ENCODE assay signal across 17 cellular contexts in the genomic region with DNA sequence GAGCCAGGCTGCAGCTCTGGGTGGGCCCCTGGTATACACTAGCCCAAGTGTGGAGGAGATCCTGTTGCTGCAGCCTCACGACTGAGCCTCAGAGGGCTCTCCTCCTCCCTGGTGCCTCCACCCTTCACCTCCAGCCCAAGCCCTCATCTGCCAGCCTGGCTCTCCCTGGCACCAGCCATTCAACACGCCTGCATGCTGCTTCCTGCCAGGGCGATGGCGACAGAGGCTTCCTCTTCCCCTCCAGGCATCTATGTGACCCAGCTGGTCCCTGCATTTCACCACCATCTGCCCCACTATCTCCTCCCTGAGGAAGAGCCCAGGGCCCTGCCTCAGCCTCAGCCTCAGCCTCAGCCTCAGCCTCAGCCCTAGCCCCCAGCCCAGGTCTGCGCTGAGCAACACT. TPM values are rescaled to one million over a fixed set of nuclear protein-coding genes. Genes with fewer than 3 reads are reported as not detected.
DNase-seq lines count a peak whose midpoint lies in the region; ATAC-seq and TF ChIP-seq lines count a peak whose summit lies in the region.
"Had no signal": no experiment of that assay in that cellular context is flagged by ENCODE, and none has a peak within 500 bp of the region (broad histone marks: within the 10 kb centered on the region; RNA-seq: fewer than 3 reads in every experiment).

No MANE protein-coding gene starts in this region.

- peak; percentile 25 for DNase-seq in NCI-H1694 (lab: John Stamatoyannopoulos, UW)
- DNase-seq in breast epithelium (ENCODE audit: low spot score in 2 of 2), result peak; percentile 17 to 25
- no peak for DNase-seq in neuronal stem cell (ENCODE audit: low spot score)
- DNase-seq in SIG-M5 (lab: John Stamatoyannopoulos, UW), result no peak
- DNase-seq in tibial nerve (ENCODE audit: low spot score in 2 of 2), result no peak
- DNase-seq: activated CD4-positive, alpha-beta memory T cell treated with anti-CD3 and anti-CD28 coated beads for 36 hours; amniotic stem cell; left cardiac atrium; midbrain; NCI-H1092; NCI-H82; PC-9 had no signal

- no peak overlapping the region for H2AFZ ChIP-seq in neuronal stem cell (ENCODE audit: low read length)
- H2AFZ ChIP-seq: neural progenitor cell, PC-9 had no signal

- H2BK120ac ChIP-seq in neuronal stem cell (ENCODE audit: low read depth, low read length), result no peak overlapping the region

- no peak for TF ChIP-seq EP300 in tibial nerve (IDR thresholded peaks at IDR 0.05)

- no CpG with 5 or more reads among the region's 5 CpGs for WGBS in neuronal stem cell (ENCODE audit: extremely low coverage in 2 of 2, insufficient read length in 2 of 2, insufficient replicate concordance in 1 of 2), 2 donors
- WGBS in tibial nerve, 2 donors, result 88 to 99% methylated on average over 5 of the region's 5 CpGs

- no peak overlapping the region for H4K8ac ChIP-seq in neuronal stem cell (ENCODE audit: low read depth, low read length)

- TF ChIP-seq POLR2A in breast epithelium (IDR thresholded peaks at IDR 0.05), result no peak
- no peak for TF ChIP-seq POLR2A in GM18505 (IDR thresholded peaks at IDR 0.05; ENCODE audit: borderline replicate concordance, extremely low read depth, insufficient read depth, insufficient read length)
- no peak for TF ChIP-seq POLR2A in tibial nerve (IDR thresholded peaks at IDR 0.05)

- no peak overlapping the region for H3K23ac ChIP-seq in neuronal stem cell (ENCODE audit: low read depth, low read length, poor library complexity)

- no peaks in the 10 kb centered on the region for H3K79me1 ChIP-seq in neuronal stem cell (ENCODE audit: low read depth, low read length)

- H3K4me3 ChIP-seq in BLaER1 treated with 17β-estradiol and CSF1 and Interleukin-3, amounts not matched to agents 10 nM and 100 nM, result no peak overlapping the region; a peak in 1 of 20 replicates
- H3K4me3 ChIP-seq in breast epithelium (no peak overlapping the region), neuronal stem cell (ENCODE audit: low read length in 2 of 2) (no peak overlapping the region), tibial nerve (no peak overlapping the region)
- H3K4me3 ChIP-seq: neural progenitor cell, PC-9, uterus had no signal

- H3K9me3 ChIP-seq in BLaER1 treated with 17β-estradiol and CSF1 and Interleukin-3, amounts not matched to agents 10 nM and 100 nM (replicated peaks in 1 of 11), result no peaks in the 10 kb centered on the region
- H3K9me3 ChIP-seq in breast epithelium, result no peaks in the 10 kb centered on the region
- H3K9me3 ChIP-seq in neuronal stem cell (replicated peaks in 1 of 2; ENCODE audit: control insufficient read depth in 2 of 2, insufficient read depth in 1 of 2, low read depth in 1 of 2, low read length in 2 of 2), result no peaks in the 10 kb centered on the region
- no peaks in the 10 kb centered on the region for H3K9me3 ChIP-seq in tibial nerve
- H3K9me3 ChIP-seq: uterus had no signal

- TF ChIP-seq CTCF in breast epithelium (IDR thresholded peaks at IDR 0.05) (no peak), tibial nerve (IDR thresholded peaks at IDR 0.05) (no peak)

- no peaks in the 10 kb centered on the region for H3K36me3 ChIP-seq in BLaER1 treated with 17β-estradiol and CSF1 and Interleukin-3, amounts not matched to agents 10 nM and 100 nM
- H3K36me3 ChIP-seq in breast epithelium (no peaks in the 10 kb centered on the region), neuronal stem cell (replicated peaks in 1 of 2; ENCODE audit: control insufficient read depth in 2 of 2, insufficient read depth in 2 of 2, low read length in 2 of 2) (no peaks in the 10 kb centered on the region), tibial nerve (peaks cover 0 to 6% (median 0%) of the 10 kb centered on the region in 3 donors)
- H3K36me3 ChIP-seq: neural progenitor cell, uterus had no signal

- no peak overlapping the region for H4K91ac ChIP-seq in neuronal stem cell (ENCODE audit: low read depth, low read length, poor library complexity)

- H3K18ac ChIP-seq in neuronal stem cell (ENCODE audit: low read length), result peak overlapping the region; percentile 65

- H3K9ac ChIP-seq in BLaER1 treated with 17β-estradiol and CSF1 and Interleukin-3, amounts not matched to agents 10 nM and 100 nM, result peak overlapping the region in 7 of 11 experiments; percentile 9 to 71 (median 58); a peak in 9 of 22 replicates
- no peak overlapping the region for H3K9ac ChIP-seq in neuronal stem cell (ENCODE audit: low read depth, low read length, poor library complexity)
- H3K9ac ChIP-seq: neural progenitor cell had no signal

- H2AK5ac ChIP-seq in neuronal stem cell (ENCODE audit: low read depth, low read length), result peak overlapping the region; percentile 17

- H4K20me1 ChIP-seq in BLaER1 treated with 17β-estradiol and CSF1 and Interleukin-3, amounts not matched to agents 10 nM and 100 nM, result no peaks in the 10 kb centered on the region

- ATAC-seq in GM18505 (IDR thresholded peaks at IDR 0.05; ENCODE audit: unreplicated experiment) (no peak), HG02884 (IDR thresholded peaks at IDR 0.05; ENCODE audit: unreplicated experiment) (no peak)
- ATAC-seq: left cardiac atrium had no signal

- peaks cover 0 to 16% (median 0%) of the 10 kb centered on the region in 11 experiments; a peak in 3 of 22 replicates for H3K27me3 ChIP-seq in BLaER1 treated with 17β-estradiol and CSF1 and Interleukin-3, amounts not matched to agents 10 nM and 100 nM
- H3K27me3 ChIP-seq in breast epithelium, result no peaks in the 10 kb centered on the region
- H3K27me3 ChIP-seq in neuronal stem cell (ENCODE audit: control insufficient read depth in 3 of 3, insufficient read depth in 3 of 3, low read depth in 1 of 3, low read length in 3 of 3), result no peaks in the 10 kb centered on the region
- no peaks in the 10 kb centered on the region for H3K27me3 ChIP-seq in tibial nerve
- H3K27me3 ChIP-seq: neural progenitor cell, uterus had no signal

- H2BK5ac ChIP-seq in neuronal stem cell (ENCODE audit: low read length), result peak overlapping the region; percentile 48

- H2BK12ac ChIP-seq in neuronal stem cell (ENCODE audit: low read length), result peak overlapping the region; percentile 46

- intact Hi-C loops in breast epithelium (cut with DNase I; ENCODE audit: low total_unique reads), result no loop called here

- H3K4ac ChIP-seq in neuronal stem cell (ENCODE audit: low read length), result peak overlapping the region; percentile 18

- H2BK15ac ChIP-seq in neuronal stem cell (ENCODE audit: low read length), result peak overlapping the region; percentile 30

- peak overlapping the region in 8 of 11 experiments; percentile 63 to 98 (median 78); a peak in 17 of 22 replicates for H3K27ac ChIP-seq in BLaER1 treated with 17β-estradiol and CSF1 and Interleukin-3, amounts not matched to agents 10 nM and 100 nM
- no peak overlapping the region for H3K27ac ChIP-seq in breast epithelium
- H3K27ac ChIP-seq in neuronal stem cell (replicated peaks; ENCODE audit: low read length), result no peak overlapping the region
- H3K27ac ChIP-seq in tibial nerve, result no peak overlapping the region
- H3K27ac ChIP-seq: neural progenitor cell, PC-9, uterus had no signal

- peak overlapping the region; percentile 28 to 83 (median 68) for H3K4me2 ChIP-seq in BLaER1 treated with 17β-estradiol and CSF1 and Interleukin-3, amounts not matched to agents 10 nM and 100 nM
- H3K4me2 ChIP-seq in neuronal stem cell (ENCODE audit: insufficient read depth, low read length, poor library complexity, severe bottlenecking), result no peak overlapping the region
- H3K4me2 ChIP-seq: neural progenitor cell, PC-9 had no signal

- H3K4me1 ChIP-seq in BLaER1 treated with 17β-estradiol and CSF1 and Interleukin-3, amounts not matched to agents 10 nM and 100 nM, result peaks cover 24 to 92% (median 66%) of the 10 kb centered on the region in 10 experiments
- peaks cover 0 to 7% of the 10 kb centered on the region in 2 donors for H3K4me1 ChIP-seq in breast epithelium
- peaks cover 0 to 1% of the 10 kb centered on the region in 2 donors for H3K4me1 ChIP-seq in neuronal stem cell (ENCODE audit: control insufficient read depth in 2 of 2, insufficient read depth in 1 of 2, low read depth in 1 of 2, low read length in 2 of 2)
- peaks cover 0 to 18% (median 3%) of the 10 kb centered on the region in 4 donors for H3K4me1 ChIP-seq in tibial nerve
- H3K4me1 ChIP-seq: neural progenitor cell, uterus had no signal

- peak overlapping the region; percentile 95 for H3K14ac ChIP-seq in neuronal stem cell (ENCODE audit: low read length)

RNA-seq across cellular contexts. Expression of a gene that starts 54.8 kb away (rescaled TPM):
- total RNA-seq in breast epithelium (10 to 100 TPM; 30.9 to 61.8 (median 51.8) TPM), tibial nerve (10 to 100 TPM; 34.5 to 64.1 (median 47.1) TPM)
- 13.6 TPM for polyA plus RNA-seq in neuronal stem cell (2013, experiment 1 of 2)
- 14.2 TPM for polyA plus RNA-seq in neuronal stem cell (2013, experiment 2 of 2)
- total RNA-seq: activated CD4-positive, alpha-beta memory T cell treated with anti-CD3 and anti-CD28 coated beads for 36 hours had no signal

Comparison
In these comparisons a context has a peak if more than half of its experiments do, and no peak if none do; other contexts are left out.
1. H3K27ac ChIP-seq: peak in BLaER1 treated with 17β-estradiol and CSF1 and Interleukin-3, amounts not matched to agents 10 nM and 100 nM (8 of 11); none in breast epithelium (0 of 2), neuronal stem cell (single experiment) and tibial nerve (0 of 4).
2. DNase-seq: peak in NCI-H1694 (single experiment) and breast epithelium (2 of 2); none in neuronal stem cell (single experiment), SIG-M5 (single experiment) and tibial nerve (0 of 2).